Comparison of ENCODE assay signal across 23 cellular contexts in the genomic region with DNA sequence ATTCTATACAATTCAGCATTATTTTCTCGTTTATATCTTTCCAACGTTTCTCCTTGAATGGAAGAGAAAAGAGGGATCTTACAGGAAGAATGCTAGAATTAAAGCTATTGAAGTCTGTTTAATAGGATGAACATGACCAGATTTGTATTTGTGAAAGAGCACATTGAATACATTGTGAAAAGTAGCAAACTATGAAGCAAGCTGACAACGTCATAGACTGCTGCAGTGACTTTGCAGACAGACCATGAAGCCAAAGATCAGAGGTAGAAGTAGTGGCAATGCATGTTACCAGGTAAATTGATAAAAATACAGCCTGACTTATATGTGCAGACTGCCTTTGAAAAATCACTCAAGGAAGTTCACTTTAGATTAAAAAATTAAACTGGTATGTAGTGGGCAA.
DNase-seq lines count a peak whose midpoint lies in the region; ATAC-seq and TF ChIP-seq lines count a peak whose summit lies in the region.
"Had no signal": no experiment of that assay in that cellular context is flagged by ENCODE, and none has a peak within 500 bp of the region (broad histone marks: within the 10 kb centered on the region; RNA-seq: fewer than 3 reads in every experiment).

No MANE protein-coding gene starts in this region.

- H4K20me1 ChIP-seq in mammary epithelial cell (ENCODE audit: insufficient read depth, low read length) = no peaks in the 10 kb centered on the region
- H4K20me1 ChIP-seq: BLaER1 treated with 17β-estradiol and CSF1 and Interleukin-3, amounts not matched to agents 10 nM and 100 nM had no signal

- WGBS in mammary epithelial cell (ENCODE audit: low coverage, missing lambda C conversion rate) = 84% methylated on average over 3 of the region's 3 CpGs

- H3K36me3 ChIP-seq in mammary epithelial cell (ENCODE audit: insufficient read depth, low read length) = no peaks in the 10 kb centered on the region
- no peaks in the 10 kb centered on the region for H3K36me3 ChIP-seq in parathyroid adenoma (ENCODE audit: control insufficient read depth, insufficient read depth, low read length)
- no peaks in the 10 kb centered on the region for H3K36me3 ChIP-seq in brain microvascular endothelial cell (replicated peaks)
- H3K36me3 ChIP-seq: BLaER1 treated with 17β-estradiol and CSF1 and Interleukin-3, amounts not matched to agents 10 nM and 100 nM had no signal

- H3K4me3 Mint-ChIP-seq in MCF 10A (ENCODE audit: unreplicated experiment) (no peak overlapping the region), WTC11 (no peak overlapping the region)
- H3K4me3 Mint-ChIP-seq: B cell; CD4-positive, alpha-beta T cell; CD8-positive, alpha-beta T cell had no signal

- H3K27ac Mint-ChIP-seq in MCF 10A (ENCODE audit: low read depth, unreplicated experiment) (peak overlapping the region; percentile 36), WTC11 (peak overlapping the region; percentile 57)
- H3K27ac Mint-ChIP-seq: B cell; CD4-positive, alpha-beta T cell; CD8-positive, alpha-beta T cell had no signal

- no peaks in the 10 kb centered on the region for H3K36me3 Mint-ChIP-seq in MCF 10A (ENCODE audit: insufficient read depth, unreplicated experiment)
- H3K36me3 Mint-ChIP-seq in WTC11 = no peaks in the 10 kb centered on the region
- H3K36me3 Mint-ChIP-seq: CD8-positive, alpha-beta T cell had no signal

- no peaks in the 10 kb centered on the region for H3K79me2 ChIP-seq in mammary epithelial cell (ENCODE audit: insufficient read depth, low read length)
- H3K79me2 ChIP-seq in parathyroid adenoma = no peaks in the 10 kb centered on the region

- H3K4me2 ChIP-seq in mammary epithelial cell (ENCODE audit: insufficient read depth, low read depth, low read length) (no peak overlapping the region), parathyroid adenoma (ENCODE audit: low read length) (no peak overlapping the region)
- H3K4me2 ChIP-seq: A549; BLaER1 treated with 17β-estradiol and CSF1 and Interleukin-3, amounts not matched to agents 10 nM and 100 nM had no signal

- TF ChIP-seq CTCF in MCF 10A (IDR thresholded peaks at IDR 0.05; ENCODE audit: unreplicated experiment) (no peak), mammary epithelial cell (conservative IDR thresholded peaks at IDR 0.05 in 1 of 2, IDR thresholded peaks at IDR 0.05 in 1 of 2; ENCODE audit: extremely low read depth in 1 of 2, insufficient read depth in 1 of 2, low read depth in 1 of 2, low read length in 2 of 2) (no peak), WTC11 (IDR thresholded peaks at IDR 0.05) (no peak), parathyroid adenoma (IDR thresholded peaks at IDR 0.05) (no peak), brain microvascular endothelial cell (IDR thresholded peaks at IDR 0.05; ENCODE audit: low read depth, low read length, missing control alignments) (no peak)

- DNase-seq in MCF 10A (ENCODE audit: unreplicated experiment) (no peak), mammary epithelial cell (no peak), WTC11 (ENCODE audit: low spot score) (no peak), brain microvascular endothelial cell (no peak), DMS114 treated with DMSO at 0.1 percent for 48 hours (lab: John Stamatoyannopoulos, UW; ENCODE audit: unreplicated experiment) (no peak)
- DNase-seq: AML-193; Caco-2; Calu3; CD4-positive, alpha-beta T cell; CD8-positive, alpha-beta T cell; DMS153; DMS53; DMS79; DND-41; EL; GDM1 had no signal

- H3K27ac ChIP-seq in mammary epithelial cell (ENCODE audit: insufficient read depth, low read depth, low read length) = no peak overlapping the region
- no peak overlapping the region for H3K27ac ChIP-seq in parathyroid adenoma
- H3K27ac ChIP-seq in brain microvascular endothelial cell = no peak overlapping the region
- H3K27ac ChIP-seq: 22Rv1; A549; BLaER1 treated with 17β-estradiol and CSF1 and Interleukin-3, amounts not matched to agents 10 nM and 100 nM; C4-2B had no signal

- ATAC-seq in WTC11 = no peak
- ATAC-seq: A549; CD8-positive, alpha-beta T cell; GM12878 had no signal

- H3K9ac ChIP-seq in mammary epithelial cell (ENCODE audit: insufficient read depth, low read length) = no peak overlapping the region
- H3K9ac ChIP-seq in parathyroid adenoma = no peak overlapping the region
- H3K9ac ChIP-seq: BLaER1 treated with 17β-estradiol and CSF1 and Interleukin-3, amounts not matched to agents 10 nM and 100 nM had no signal

- H3K9me3 ChIP-seq in mammary epithelial cell (replicated peaks; ENCODE audit: insufficient read depth, low read length) (no peaks in the 10 kb centered on the region), parathyroid adenoma (ENCODE audit: control insufficient read depth, low read length) (no peaks in the 10 kb centered on the region)
- H3K9me3 ChIP-seq: A549; BLaER1 treated with 17β-estradiol and CSF1 and Interleukin-3, amounts not matched to agents 10 nM and 100 nM; Caco-2 had no signal

- POLR2A ChIA-PET in MCF 10A (lab: Yijun Ruan, JAX) = interaction anchor here (1.0 kb wide), 1 partner anchor 55 kb away, joined by 4 read pairs; no protein-coding TSS in a partner anchor
- POLR2A ChIA-PET in WTC11 (lab: Charles Lee) = no interaction called here

- dilution Hi-C loops in mammary epithelial cell (cut with HindIII; ENCODE audit: low sequenced_read_pairs) = no loop called here

- H3K4me3 ChIP-seq in mammary epithelial cell (replicated peaks in 1 of 3; ENCODE audit: insufficient read depth in 1 of 3, low read depth in 2 of 3, low read length in 3 of 3) (no peak overlapping the region), parathyroid adenoma (ENCODE audit: low read depth, low read length) (no peak overlapping the region), brain microvascular endothelial cell (ENCODE audit: low read depth, low read length) (no peak overlapping the region)
- H3K4me3 ChIP-seq: A549; BLaER1 treated with 17β-estradiol and CSF1 and Interleukin-3, amounts not matched to agents 10 nM and 100 nM; GM12878 had no signal

- H3K4me1 Mint-ChIP-seq in MCF 10A (ENCODE audit: insufficient read depth, unreplicated experiment) (no peaks in the 10 kb centered on the region), WTC11 (peaks cover 19% of the 10 kb centered on the region)
- H3K4me1 Mint-ChIP-seq: B cell had no signal

- intact Hi-C loops in MCF 10A (cut with micrococcal nuclease) = no loop called here
- intact Hi-C loops in mammary epithelial cell (cut with micrococcal nuclease) = no loop called here

- H3K27me3 ChIP-seq in mammary epithelial cell (ENCODE audit: insufficient read depth, low read length) (no peaks in the 10 kb centered on the region), parathyroid adenoma (ENCODE audit: control insufficient read depth, insufficient read depth, low read length) (no peaks in the 10 kb centered on the region), brain microvascular endothelial cell (replicated peaks) (no peaks in the 10 kb centered on the region)
- H3K27me3 ChIP-seq: BLaER1 treated with 17β-estradiol and CSF1 and Interleukin-3, amounts not matched to agents 10 nM and 100 nM had no signal

- CTCF ChIA-PET in MCF 10A (lab: Yijun Ruan, JAX) = interaction anchor here (0.6 kb wide), 1 partner anchor 80 kb away, joined by 3 read pairs; no protein-coding TSS in a partner anchor
- CTCF ChIA-PET in mammary epithelial cell (lab: Charles Lee; ENCODE audit: low non-redundant PET) = no interaction called here
- CTCF ChIA-PET in WTC11 (lab: Charles Lee) = no interaction called here

- no TSS peak for BruUV-seq in MCF 10A (replicated peaks; lab: Mats Ljungman, UMichigan)
- no TSS peak for BruUV-seq in mammary epithelial cell (replicated peaks; lab: Mats Ljungman, UMichigan)

- H3K4me1 ChIP-seq in mammary epithelial cell (ENCODE audit: insufficient read depth, low read length) (no peaks in the 10 kb centered on the region), parathyroid adenoma (peaks cover 4% of the 10 kb centered on the region)
- H3K4me1 ChIP-seq: A549; BLaER1 treated with 17β-estradiol and CSF1 and Interleukin-3, amounts not matched to agents 10 nM and 100 nM; Caco-2 had no signal

- in situ Hi-C loops in mammary epithelial cell (cut with MboI; ENCODE audit: low sequenced_read_pairs in 2 of 2) = no loop called here
- in situ Hi-C loops in brain microvascular endothelial cell (cut with HindIII; ENCODE audit: low pct_ligation_motif_present, low sequenced_read_pairs) = no loop called here

- H3K27me3 Mint-ChIP-seq in MCF 10A (ENCODE audit: insufficient read depth, unreplicated experiment) (no peaks in the 10 kb centered on the region), WTC11 (ENCODE audit: low read depth) (no peaks in the 10 kb centered on the region)
- H3K27me3 Mint-ChIP-seq: B cell; CD4-positive, alpha-beta T cell had no signal

- H2AFZ ChIP-seq in mammary epithelial cell (ENCODE audit: low read depth, low read length) (no peak overlapping the region), parathyroid adenoma (peak overlapping the region; percentile 33)

- H3K9me3 Mint-ChIP-seq in MCF 10A (ENCODE audit: unreplicated experiment) = no peaks in the 10 kb centered on the region
- H3K9me3 Mint-ChIP-seq in WTC11 = peaks cover 5% of the 10 kb centered on the region; the same call in 1 of the 2 replicates
- H3K9me3 Mint-ChIP-seq: CD4-positive, alpha-beta T cell; CD8-positive, alpha-beta T cell had no signal

TF ChIP-seq in WTC11, 78 proteins besides CTCF, POLR2A, EP300 and RAD21:
- TF ChIP-seq TP53 (CRISPR knock-in tag; IDR thresholded peaks at IDR 0.05) (no peak), NR2C2 (CRISPR knock-in tag; IDR thresholded peaks at IDR 0.05) (no peak)
